8 cellular contexts compared by ENCODE assay signal in the genomic region with DNA sequence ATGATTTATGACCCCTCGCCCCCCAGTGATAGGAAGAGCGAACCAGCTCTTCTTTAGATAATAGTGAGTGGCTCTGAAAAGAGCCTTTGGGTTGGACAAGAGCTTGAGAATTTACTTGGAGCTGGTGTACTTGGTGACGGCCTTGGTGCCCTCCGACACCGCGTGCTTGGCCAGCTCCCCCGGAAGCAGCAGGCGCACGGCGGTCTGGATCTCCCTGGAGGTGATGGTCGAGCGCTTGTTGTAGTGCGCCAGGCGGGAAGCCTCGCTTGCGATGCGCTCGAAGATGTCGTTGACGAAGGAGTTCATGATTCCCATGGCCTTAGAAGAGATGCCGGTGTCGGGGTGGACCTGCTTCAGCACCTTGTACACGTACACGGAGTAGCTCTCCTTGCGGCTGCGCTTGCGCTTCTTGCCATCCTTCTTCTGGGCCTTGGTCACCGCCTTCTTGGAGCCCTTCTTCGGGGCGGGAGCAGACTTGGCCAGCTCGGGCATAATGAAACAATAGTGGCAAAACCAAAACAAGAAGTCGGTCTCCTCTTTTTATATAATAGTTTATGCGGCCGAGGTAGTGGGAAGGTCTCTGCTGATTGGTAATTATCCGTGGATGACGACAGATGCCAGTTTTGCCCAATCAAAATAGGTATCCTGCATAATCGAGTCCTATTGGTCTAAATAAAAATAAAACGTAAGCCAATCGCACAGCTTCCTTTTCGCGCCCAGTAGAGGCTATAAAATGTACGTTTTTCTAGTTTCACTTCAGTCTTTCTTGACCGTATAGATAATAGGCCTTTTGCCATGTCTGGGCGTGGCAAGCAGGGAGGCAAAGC.
DNase-seq lines count a peak whose midpoint lies in the region; ATAC-seq and TF ChIP-seq lines count a peak whose summit lies in the region.
"Not testable (repeated sequence)": the region's sequence is repeated elsewhere in the genome, so short reads cannot be mapped to it uniquely, and the experiment has no call there.

No MANE protein-coding gene starts in this region.

- not testable (repeated sequence) for H4K8ac ChIP-seq in neuronal stem cell (ENCODE audit: low read depth, low read length)

- peak overlapping the region; percentile 97 for H3K27ac Mint-ChIP-seq in activated naive CD8-positive, alpha-beta T cell

- peak in 3 of 4 donors; percentile 43 to 85 (median 60) for TF ChIP-seq POLR2A in upper lobe of left lung (IDR thresholded peaks at IDR 0.05)

- peaks cover 3 to 12% of the 10 kb centered on the region in 2 experiments; a peak in 3 of 4 replicates for H3K4me1 ChIP-seq in SK-N-SH (ENCODE audit: control insufficient read depth in 1 of 2, insufficient read depth in 2 of 2, low read depth in 1 of 2, low read length in 1 of 2)
- not testable (repeated sequence) for H3K4me1 ChIP-seq in neuronal stem cell (ENCODE audit: control insufficient read depth in 2 of 2, insufficient read depth in 1 of 2, low read depth in 1 of 2, low read length in 2 of 2)
- peaks cover 14 to 30% (median 19%) of the 10 kb centered on the region in 4 donors for H3K4me1 ChIP-seq in upper lobe of left lung

- peak overlapping the region; percentile 95 for H3K4me3 Mint-ChIP-seq in activated naive CD8-positive, alpha-beta T cell

- peak overlapping the region; percentile 88 for H2BK5ac ChIP-seq in neuronal stem cell (ENCODE audit: low read length)

- H3K14ac ChIP-seq in neuronal stem cell (ENCODE audit: low read length), result not testable (repeated sequence)

- H3K18ac ChIP-seq in neuronal stem cell (ENCODE audit: low read length), result not testable (repeated sequence)

- H3K9me3 ChIP-seq in SK-N-SH; neuronal stem cell (replicated peaks in 1 of 2; ENCODE audit: control insufficient read depth in 2 of 2, insufficient read depth in 1 of 2, low read depth in 1 of 2, low read length in 2 of 2); upper lobe of left lung: not testable (repeated sequence)

- H2AFZ ChIP-seq in SK-N-SH (ENCODE audit: low read depth) (peak overlapping the region; percentile 97), neuronal stem cell (ENCODE audit: low read length) (peak overlapping the region; percentile 64)

- H3K4me3 ChIP-seq in GM12875 (ENCODE audit: low read depth, low read length), result peak overlapping the region; percentile 52
- H3K4me3 ChIP-seq in SK-N-SH (ENCODE audit: low read depth in 2 of 2, low read length in 1 of 2), result peak overlapping the region; percentile 71 to 83
- peak overlapping the region; percentile 50 to 93 for H3K4me3 ChIP-seq in neuronal stem cell (ENCODE audit: low read length in 2 of 2)
- peak overlapping the region; percentile 38 to 70 (median 56) for H3K4me3 ChIP-seq in upper lobe of left lung

- peaks cover 14% of the 10 kb centered on the region; the same call in 1 of the 2 replicates for H3K79me2 ChIP-seq in SK-N-SH (ENCODE audit: insufficient read depth)

- not testable (repeated sequence) for TF ChIP-seq RAD21 in SK-N-SH (IDR thresholded peaks at IDR 0.05; ENCODE audit: low read length)

- H3K4ac ChIP-seq in neuronal stem cell (ENCODE audit: low read length), result not testable (repeated sequence)

- not testable (repeated sequence) for H3K9me3 Mint-ChIP-seq in activated naive CD8-positive, alpha-beta T cell (ENCODE audit: low read depth)

- H3K27ac ChIP-seq in SK-N-SH (ENCODE audit: low read depth in 2 of 2, low read length in 1 of 2) (peak overlapping the region; percentile 80 to 99), neuronal stem cell (replicated peaks; ENCODE audit: low read length) (peak overlapping the region; percentile 93), upper lobe of left lung (peak overlapping the region; percentile 79 to 91 (median 88))

- not testable (repeated sequence) for H2BK12ac ChIP-seq in neuronal stem cell (ENCODE audit: low read length)

- peaks cover 45% of the 10 kb centered on the region for H3K4me1 Mint-ChIP-seq in activated naive CD8-positive, alpha-beta T cell (ENCODE audit: low read depth)

- H3K27me3 ChIP-seq in SK-N-SH (ENCODE audit: insufficient read depth); neuronal stem cell (ENCODE audit: control insufficient read depth in 3 of 3, insufficient read depth in 3 of 3, low read depth in 1 of 3, low read length in 3 of 3); upper lobe of left lung: not testable (repeated sequence)

- H3K79me1 ChIP-seq in neuronal stem cell (ENCODE audit: low read depth, low read length), result not testable (repeated sequence)

- TF ChIP-seq EP300 in SK-N-SH (IDR thresholded peaks at IDR 0.05; ENCODE audit: borderline replicate concordance in 1 of 2, low read depth in 1 of 2, low read length in 1 of 2); upper lobe of left lung (IDR thresholded peaks at IDR 0.05): not testable (repeated sequence)

- H2BK15ac ChIP-seq in neuronal stem cell (ENCODE audit: low read length), result not testable (repeated sequence)

- H4K91ac ChIP-seq in neuronal stem cell (ENCODE audit: low read depth, low read length, poor library complexity), result not testable (repeated sequence)

- TF ChIP-seq CTCF in GM12875 (IDR thresholded peaks at IDR 0.05; ENCODE audit: borderline replicate concordance, insufficient read depth, low read depth, low read length); SK-N-SH (IDR thresholded peaks at IDR 0.05); upper lobe of left lung (IDR thresholded peaks at IDR 0.05): not testable (repeated sequence)

- not testable (repeated sequence) for H2AK5ac ChIP-seq in neuronal stem cell (ENCODE audit: low read depth, low read length)

- not testable (repeated sequence) for H3K36me3 Mint-ChIP-seq in activated naive CD8-positive, alpha-beta T cell

- not testable (repeated sequence) for H3K36me3 ChIP-seq in SK-N-SH (replicated peaks in 1 of 2; ENCODE audit: control insufficient read depth in 1 of 2, insufficient read depth in 2 of 2, low read length in 1 of 2); neuronal stem cell (replicated peaks in 1 of 2; ENCODE audit: control insufficient read depth in 2 of 2, insufficient read depth in 2 of 2, low read length in 2 of 2); upper lobe of left lung

- H3K9ac ChIP-seq in SK-N-SH, result peak overlapping the region; percentile 76
- H3K9ac ChIP-seq in neuronal stem cell (ENCODE audit: low read depth, low read length, poor library complexity), result peak overlapping the region; percentile 92

- not testable (repeated sequence) for H3K9me2 ChIP-seq in SK-N-SH

- ATAC-seq in HG02678 (IDR thresholded peaks at IDR 0.05; ENCODE audit: unreplicated experiment) (peak; percentile 72), upper lobe of left lung (ENCODE audit: low FRiP score in 2 of 2) (peak; percentile 92)

- H3F3A ChIP-seq in SK-N-SH (replicated peaks; ENCODE audit: insufficient read depth), result peaks cover 65% of the 10 kb centered on the region

- POLR2A ChIA-PET in SK-N-SH (lab: Yijun Ruan, JAX), result interaction anchor here (0.6 to 10.1 kb wide), 46 partner anchors 9 to 1787 kb away, joined by 3 to 218 read pairs (median 4); a partner anchor contains a TSS

- not testable (repeated sequence) for H3K27me3 Mint-ChIP-seq in activated naive CD8-positive, alpha-beta T cell

- WGBS in SK-N-SH (ENCODE audit: low lambda C conversion rate), result under 1% methylated on average over 36 of the region's 44 CpGs
- WGBS in neuronal stem cell (ENCODE audit: extremely low coverage in 2 of 2, insufficient read length in 2 of 2, insufficient replicate concordance in 1 of 2), 2 donors, result no CpG with 5 or more reads among the region's 44 CpGs
- WGBS in upper lobe of left lung, 2 donors, result 1% methylated on average over 16 to 44 of the region's 44 CpGs

- DNase-seq in NCI-H1092 (lab: John Stamatoyannopoulos, UW), result peak; percentile 73
- DNase-seq in SK-N-SH, result peak; percentile 84
- peak; percentile 93 for DNase-seq in germinal center (ENCODE audit: low spot score)
- peak; percentile 84 for DNase-seq in neuronal stem cell (ENCODE audit: low spot score)
- DNase-seq in upper lobe of left lung, result peak; percentile 68 to 86

- H2BK120ac ChIP-seq in neuronal stem cell (ENCODE audit: low read depth, low read length), result not testable (repeated sequence)

- CTCF ChIA-PET in SK-N-SH (lab: Yijun Ruan, JAX), result interaction anchor here (0.8 to 5.2 kb wide), 4 partner anchors 12 to 661 kb away, joined by 3 to 36 read pairs (median 18); a partner anchor contains a TSS

- peak overlapping the region; percentile 94 for H3K4me2 ChIP-seq in SK-N-SH
- peak overlapping the region; percentile 59 for H3K4me2 ChIP-seq in neuronal stem cell (ENCODE audit: insufficient read depth, low read length, poor library complexity, severe bottlenecking)

- peak overlapping the region; percentile 34 for H3K23ac ChIP-seq in neuronal stem cell (ENCODE audit: low read depth, low read length, poor library complexity)

- H4K20me1 ChIP-seq in SK-N-SH (ENCODE audit: insufficient read depth), result not testable (repeated sequence)

TF ChIP-seq in SK-N-SH, 30 proteins besides CTCF, POLR2A, EP300 and RAD21 (continues in another document):
- TF ChIP-seq, protein P1, sequence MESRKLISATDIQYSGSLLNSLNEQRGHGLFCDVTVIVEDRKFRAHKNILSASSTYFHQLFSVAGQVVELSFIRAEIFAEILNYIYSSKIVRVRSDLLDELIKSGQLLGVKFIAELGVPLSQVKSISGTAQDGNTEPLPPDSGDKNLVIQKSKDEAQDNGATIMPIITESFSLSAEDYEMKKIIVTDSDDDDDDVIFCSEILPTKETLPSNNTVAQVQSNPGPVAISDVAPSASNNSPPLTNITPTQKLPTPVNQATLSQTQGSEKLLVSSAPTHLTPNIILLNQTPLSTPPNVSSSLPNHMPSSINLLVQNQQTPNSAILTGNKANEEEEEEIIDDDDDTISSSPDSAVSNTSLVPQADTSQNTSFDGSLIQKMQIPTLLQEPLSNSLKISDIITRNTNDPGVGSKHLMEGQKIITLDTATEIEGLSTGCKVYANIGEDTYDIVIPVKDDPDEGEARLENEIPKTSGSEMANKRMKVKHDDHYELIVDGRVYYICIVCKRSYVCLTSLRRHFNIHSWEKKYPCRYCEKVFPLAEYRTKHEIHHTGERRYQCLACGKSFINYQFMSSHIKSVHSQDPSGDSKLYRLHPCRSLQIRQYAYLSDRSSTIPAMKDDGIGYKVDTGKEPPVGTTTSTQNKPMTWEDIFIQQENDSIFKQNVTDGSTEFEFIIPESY (IDR thresholded peaks at IDR 0.05; ENCODE audit: borderline replicate concordance, low read depth), result peak; percentile 74
- TF ChIP-seq FOXM1 (IDR thresholded peaks at IDR 0.05; ENCODE audit: low read depth) (peak; percentile 63; the same call in 1 of the 2 replicates), TAF1 (IDR thresholded peaks at IDR 0.05; ENCODE audit: borderline replicate concordance, low read depth, low read length) (peak; percentile 28; the same call in 1 of the 2 replicates), NRF1 (IDR thresholded peaks at IDR 0.05; ENCODE audit: low read depth, low read length) (peak; percentile 50; the same call in 1 of the 2 replicates), POLR2AphosphoS5 (IDR thresholded peaks at IDR 0.05; ENCODE audit: low read depth, low read length) (peak; percentile 49), TCF12 (IDR thresholded peaks at IDR 0.05) (peak; percentile 6; the same call in 1 of the 2 replicates)

Comparison
In these comparisons a context has a peak if more than half of its experiments do, and no peak if none do; other contexts are left out.
1. Peak in every context shown above with its lines: DNase-seq, ATAC-seq, H3K4me3 ChIP-seq and H3K27ac ChIP-seq.